Comparison of ENCODE assay signal across 8 cellular contexts in the genomic region with DNA sequence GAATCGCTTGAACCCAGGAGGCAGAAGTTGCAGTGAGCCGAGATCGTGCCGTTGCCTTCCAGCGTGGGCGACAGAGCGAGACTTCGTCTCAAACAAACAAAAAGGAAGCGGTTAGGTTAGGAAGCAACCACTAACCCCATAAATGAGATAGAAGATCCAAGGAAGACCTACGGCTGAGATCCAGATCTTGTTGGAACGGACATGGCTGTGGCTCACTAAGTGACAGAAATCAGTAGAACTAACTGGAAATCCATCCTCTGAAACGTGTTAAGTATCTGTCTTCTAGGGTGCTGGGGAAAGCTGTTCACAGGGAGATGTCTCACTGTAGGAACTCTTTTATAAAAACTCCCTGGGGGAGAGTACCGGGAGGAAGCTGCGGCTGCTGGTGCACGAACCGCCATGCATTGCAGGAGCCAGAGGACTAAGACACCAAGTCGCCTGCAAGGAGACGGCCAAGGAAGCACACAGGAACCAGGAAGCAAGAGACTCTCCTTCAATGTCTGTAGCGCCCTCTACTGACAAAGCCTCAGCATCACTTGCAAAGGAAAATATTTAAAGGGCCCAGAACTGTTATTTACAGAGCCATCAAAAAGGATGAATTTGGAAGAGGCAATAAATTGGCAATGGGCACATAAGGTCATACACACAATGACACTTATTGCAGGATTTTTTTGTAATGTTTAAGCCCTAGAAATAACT. TPM values are rescaled to one million over a fixed set of nuclear protein-coding genes. Genes with fewer than 3 reads are reported as not detected.
A peak's percentile ranks its signal among the peaks of the same experiment; 100 is the strongest.
DNase-seq lines count a peak whose midpoint lies in the region; ATAC-seq, FAIRE-seq and TF ChIP-seq lines count a peak whose summit lies in the region.

No MANE protein-coding gene starts in this region.

- peak; percentile 87 for TF ChIP-seq RAD21 in GM12878 (IDR thresholded peaks at IDR 0.05; ENCODE audit: insufficient read depth, low read depth, low read length)

- no peaks in the 10 kb centered on the region for H3K36me3 Mint-ChIP-seq in activated T-cell treated with anti-CD3 and anti-CD28 coated beads, Interleukin-2, amount 50 U/mL, for 4 hours (ENCODE audit: insufficient read depth)

- CTCF ChIA-PET in OCI-LY7 (lab: Charles Lee; ENCODE audit: unreplicated experiment) = no interaction called here
- CTCF ChIA-PET in GM12878 (lab: Yijun Ruan, JAX) = interaction anchor here (0.6 to 6.7 kb wide), 22 partner anchors 15 to 649 kb away, joined by 3 to 86 read pairs (median 4); a partner anchor contains a TSS

- H3K4me1 ChIP-seq in OCI-LY7 (ENCODE audit: insufficient read depth, low read length, poor library complexity, severe bottlenecking) (no peaks in the 10 kb centered on the region), GM12878 (ENCODE audit: control insufficient read depth, insufficient read depth, low read length) (no peaks in the 10 kb centered on the region), keratinocyte (ENCODE audit: control insufficient read depth, extremely low read depth, insufficient read depth, low read length) (no peaks in the 10 kb centered on the region)

- BruUV-seq in OCI-LY7 (replicated peaks; lab: Mats Ljungman, UMichigan) = no TSS peak
- BruUV-seq in GM12878 (replicated peaks; lab: Mats Ljungman, UMichigan) = no TSS peak

- peak; percentile 57; the same call in 1 of the 2 replicates for TF ChIP-seq POLR2A in GM12878 (IDR thresholded peaks at IDR 0.05; ENCODE audit: low read depth, low read length)

- TF ChIP-seq CTCF in OCI-LY7 (conservative IDR thresholded peaks at IDR 0.05; ENCODE audit: low read length) = peak; percentile 86
- peak; percentile 73 to 86 (median 75) for TF ChIP-seq CTCF in GM12878 (IDR thresholded peaks at IDR 0.05 in 2 of 3, conservative IDR thresholded peaks at IDR 0.05 in 1 of 3; ENCODE audit: control insufficient read depth in 2 of 3, extremely low read depth in 1 of 3, insufficient read depth in 1 of 3, low read depth in 3 of 3, low read length in 3 of 3)
- TF ChIP-seq CTCF in keratinocyte (optimal IDR thresholded peaks at IDR 0.05 in 1 of 3, IDR thresholded peaks at IDR 0.05 in 1 of 3, conservative IDR thresholded peaks at IDR 0.05 in 1 of 3; ENCODE audit: extremely low read depth in 1 of 3, insufficient read depth in 2 of 3, low read length in 3 of 3) = peak; percentile 66 to 78 (median 71)

- H3K4me3 ChIP-seq in OCI-LY7 (ENCODE audit: low read depth, low read length, poor library complexity, severe bottlenecking) (no peak overlapping the region), GM12878 (no peak overlapping the region; the same call in 1 of the 2 replicates), keratinocyte (ENCODE audit: control insufficient read depth in 2 of 3, extremely low read depth in 1 of 3, insufficient read depth in 2 of 3, low read depth in 1 of 3, low read length in 3 of 3) (no peak overlapping the region)

- no peaks in the 10 kb centered on the region for H3K79me2 ChIP-seq in OCI-LY7 (ENCODE audit: insufficient read depth, low read depth, low read length)
- no peaks in the 10 kb centered on the region for H3K79me2 ChIP-seq in GM12878 (ENCODE audit: control insufficient read depth, insufficient read depth, low read length)
- no peaks in the 10 kb centered on the region for H3K79me2 ChIP-seq in keratinocyte (ENCODE audit: control insufficient read depth, insufficient read depth, low read length)

- H3K9me2 ChIP-seq in OCI-LY7 (ENCODE audit: insufficient read depth, low read length) = no peaks in the 10 kb centered on the region

- H3K4me2 ChIP-seq in OCI-LY7 (ENCODE audit: low read length) (no peak overlapping the region), GM12878 (ENCODE audit: control insufficient read depth, insufficient read depth) (peak overlapping the region; percentile 19; the same call in 1 of the 2 replicates), keratinocyte (ENCODE audit: control insufficient read depth, extremely low read depth, insufficient read depth, low read depth, low read length) (no peak overlapping the region)

- ATAC-seq in activated T-cell treated with anti-CD3 and anti-CD28 coated beads, Interleukin-2, amount 50 U/mL, for 4 hours = peak; percentile 32 to 53
- ATAC-seq in HG03066 (IDR thresholded peaks at IDR 0.05; ENCODE audit: low read depth, unreplicated experiment) (peak; percentile 87), GM12878 (peak; percentile 94), HG03175 (IDR thresholded peaks at IDR 0.05; ENCODE audit: unreplicated experiment) (no peak), GM21528 (IDR thresholded peaks at IDR 0.05; ENCODE audit: low FRiP score, unreplicated experiment) (no peak)

- H3K36me3 ChIP-seq in OCI-LY7 (ENCODE audit: insufficient read depth, low read length) (no peaks in the 10 kb centered on the region), GM12878 (ENCODE audit: control insufficient read depth in 2 of 2, insufficient read depth in 2 of 2, low read length in 1 of 2) (no peaks in the 10 kb centered on the region), keratinocyte (ENCODE audit: control insufficient read depth in 2 of 2, extremely low read depth in 1 of 2, insufficient read depth in 2 of 2, low read length in 2 of 2) (no peaks in the 10 kb centered on the region)

- no peak overlapping the region for H3K9ac ChIP-seq in GM12878 (ENCODE audit: control insufficient read depth, insufficient read depth, low read length)
- H3K9ac ChIP-seq in keratinocyte (ENCODE audit: control insufficient read depth, extremely low read depth, insufficient read depth, low read length) = no peak overlapping the region

- H3K27me3 Mint-ChIP-seq in activated T-cell treated with anti-CD3 and anti-CD28 coated beads, Interleukin-2, amount 50 U/mL, for 4 hours (ENCODE audit: low read depth) = no peaks in the 10 kb centered on the region

- DNase-seq in activated T-cell treated with anti-CD3 and anti-CD28 coated beads, Interleukin-2, amount 50 U/mL, for 4 hours = no peak
- no peak for DNase-seq in activated T-cell treated with anti-CD3 and anti-CD28 coated beads, Interleukin-2, amount 50 U/mL, for 1 hour
- DNase-seq in OCI-LY7 (ENCODE audit: low spot score) (peak; percentile 60), GM12878 (ENCODE audit: low read depth, low spot score) (peak; percentile 20), keratinocyte (ENCODE audit: low read depth, low spot score) (no peak)

- POLR2A ChIA-PET in OCI-LY7 (lab: Charles Lee) = interaction anchor here (0.6 to 1.4 kb wide), 2 partner anchors 16 to 22 kb away, joined by 3 read pairs; no protein-coding TSS in a partner anchor
- POLR2A ChIA-PET in GM12878 (lab: Charles Lee) = interaction anchor here (0.6 kb wide), 1 partner anchor 48 kb away, joined by 3 read pairs; no protein-coding TSS in a partner anchor

- 32% methylated on average over 18 of the region's 19 CpGs for WGBS in GM12878 (ENCODE audit: insufficient coverage, insufficient replicate concordance, low lambda C conversion rate, missing lambda C conversion rate)

- no peak overlapping the region for H3K4me3 Mint-ChIP-seq in activated T-cell treated with anti-CD3 and anti-CD28 coated beads, Interleukin-2, amount 50 U/mL, for 4 hours

- no peak for FAIRE-seq in GM12878 (lab: Jason Lieb, UNC)
- no peak for FAIRE-seq in keratinocyte (lab: Jason Lieb, UNC)

- RAD21 ChIA-PET in GM12878 (lab: Charles Lee; ENCODE audit: unreplicated experiment) = interaction anchor here (0.6 to 2.2 kb wide), 4 partner anchors 63 to 142 kb away, joined by 3 to 11 read pairs (median 3); no protein-coding TSS in a partner anchor

- H3K27me3 ChIP-seq in GM12878 (replicated peaks in 1 of 2; ENCODE audit: control insufficient read depth in 2 of 2, insufficient read depth in 2 of 2, low read length in 1 of 2) (no peaks in the 10 kb centered on the region), keratinocyte (ENCODE audit: control insufficient read depth, extremely low read depth, insufficient read depth, low read length) (peaks cover 2% of the 10 kb centered on the region)

- H3K27ac ChIP-seq in OCI-LY7 (ENCODE audit: low read depth, low read length, poor library complexity, severe bottlenecking) (no peak overlapping the region), GM12878 (ENCODE audit: control insufficient read depth, insufficient read depth) (no peak overlapping the region), keratinocyte (ENCODE audit: control insufficient read depth, insufficient read depth, low read length) (no peak overlapping the region)

- peak overlapping the region; percentile 52; the same call in 1 of the 2 replicates for H2AFZ ChIP-seq in OCI-LY7 (ENCODE audit: low read length)
- H2AFZ ChIP-seq in GM12878 (ENCODE audit: control insufficient read depth, low read depth, low read length) = peak overlapping the region; percentile 54
- H2AFZ ChIP-seq in keratinocyte (ENCODE audit: control insufficient read depth, low read length) = peak overlapping the region; percentile 53

- H3K9me3 ChIP-seq in OCI-LY7 (ENCODE audit: low read length) (no peaks in the 10 kb centered on the region), GM12878 (replicated peaks; ENCODE audit: control insufficient read depth, insufficient read depth, low read length) (peaks cover 2% of the 10 kb centered on the region; the same call in 2 of the 3 replicates), keratinocyte (ENCODE audit: control insufficient read depth, low read depth, low read length) (no peaks in the 10 kb centered on the region)

- H3K9me1 ChIP-seq in keratinocyte (ENCODE audit: control insufficient read depth, extremely low read depth, insufficient read depth, low read length) = no peaks in the 10 kb centered on the region

- no peak for TF ChIP-seq EP300 in GM12878 (IDR thresholded peaks at IDR 0.05; ENCODE audit: borderline replicate concordance in 1 of 2, control insufficient read depth in 1 of 2, low read depth in 2 of 2, low read length in 2 of 2)

- in situ Hi-C loops in GM12878 (cut with MboI) = loop anchor here (5.0 kb wide), 1 partner anchor 114 kb away; no protein-coding TSS in a partner anchor

- H3K9me3 Mint-ChIP-seq in activated T-cell treated with anti-CD3 and anti-CD28 coated beads, Interleukin-2, amount 50 U/mL, for 4 hours = no peaks in the 10 kb centered on the region

- intact Hi-C loops in OCI-LY7 (cut with micrococcal nuclease; ENCODE audit: unreplicated experiment) = loop anchor here (2.0 kb wide), 1 partner anchor 110 kb away; no protein-coding TSS in a partner anchor
- intact Hi-C loops in GM12878 (cut with micrococcal nuclease; ENCODE audit: unreplicated experiment) = loop anchor here (1.0 to 10.0 kb wide), 3 partner anchors 111 to 536 kb away; a partner anchor contains a TSS

- no peaks in the 10 kb centered on the region for H4K20me1 ChIP-seq in OCI-LY7 (ENCODE audit: insufficient read depth, low read length)
- H4K20me1 ChIP-seq in GM12878 (ENCODE audit: control insufficient read depth, insufficient read depth) = no peaks in the 10 kb centered on the region
- no peaks in the 10 kb centered on the region for H4K20me1 ChIP-seq in keratinocyte (ENCODE audit: control insufficient read depth, extremely low read depth, insufficient read depth, low read length)

- peaks cover 7% of the 10 kb centered on the region for H3K4me1 Mint-ChIP-seq in activated T-cell treated with anti-CD3 and anti-CD28 coated beads, Interleukin-2, amount 50 U/mL, for 4 hours (ENCODE audit: low read depth)

- dilution Hi-C loops in keratinocyte (cut with MboI; ENCODE audit: extremely low pct_ligation_motif_present, low sequenced_read_pairs) = no loop called here

- SMC1A ChIA-PET in GM12878 (lab: Charles Lee; ENCODE audit: uncharacterized antibody, unreplicated experiment) = interaction anchor here (1.0 to 4.6 kb wide), 13 partner anchors 11 to 407 kb away, joined by 3 to 33 read pairs (median 5); no protein-coding TSS in a partner anchor

RNA-seq across cellular contexts. Expression of a gene that starts 16.9 kb away (rescaled TPM):
- 10 to 100 TPM; 24.5 to 30.2 (median 28.2) TPM for total RNA-seq in activated T-cell treated with anti-CD3 and anti-CD28 coated beads, Interleukin-2, amount 50 U/mL, for 4 hours
- total RNA-seq in OCI-LY7 (2014; rRNA removed; shearing (Covaris generic)) = 15.6 and 15.8 TPM in 2 replicates
- total RNA-seq in OCI-LY7 (2022) (15.8 and 16.9 TPM in 2 replicates), GM12878 (2014; rRNA removed) (13.9 and 15.4 TPM in 2 replicates), GM12878 (2014; rRNA removed; fragmentation: Illumina TruSeq; extraction: Trizol) (20.3 and 21.2 TPM in 2 replicates), GM12878 (2021) (15.8 and 16.0 TPM in 2 replicates)
- total RNA-seq in GM12878 (2013; cell fraction: nucleolus; rRNA removed) = 19.2 and 21.6 TPM in 2 replicates
- 8.6 TPM for polyA plus RNA-seq in GM12878 (2011; ENCODE audit: low read depth)
- polyA plus RNA-seq in GM12878 (2011; rRNA removed) (14.9 and 24.3 TPM in 2 replicates), GM12878 (2014; fragmentation: Illumina TruSeq; extraction: Trizol) (28.5 and 31.1 TPM in 2 replicates), GM12878 (2014; fragmentation: Nextera tagmentation; extraction: Ambion mirVana) (1 to 10 TPM; 4.6 to 4.7 TPM), GM12878 (2014; rRNA removed) (9.8 and 12.2 TPM in 2 replicates), GM12878 (2016; fragmentation: Nextera tagmentation; extraction: Ambion mirVana) (10 to 100 TPM; 18.2 to 18.6 TPM), keratinocyte (14.3 to 17.9 TPM (median 15.6 TPM) in 3 replicates)
- 12.8 and 16.4 TPM in 2 replicates for polyA plus RNA-seq in GM12878 (2011; cell fraction: cytosol; rRNA removed)
- polyA plus RNA-seq in GM12878 (2011; cell fraction: nucleus; rRNA removed) = 6.8 and 8.2 TPM in 2 replicates
- 13.0 and 13.5 TPM in 2 replicates for polyA plus RNA-seq in GM12878 (2012)
- 11.6 and 23.3 TPM in 2 replicates for polyA minus RNA-seq in GM12878 (2011; rRNA and poly(A)+ RNA removed)
- polyA minus RNA-seq in GM12878 (2011; cell fraction: cytosol; rRNA and poly(A)+ RNA removed) = 7.9 and 8.3 TPM in 2 replicates
- 3.3 and 5.6 TPM in 2 replicates for polyA minus RNA-seq in GM12878 (2011; cell fraction: nucleus; rRNA and poly(A)+ RNA removed)
- 53.6 TPM for polyA plus RNA-seq in keratinocyte (2011; ENCODE audit: low read depth)
- polyA plus RNA-seq in keratinocyte (2011; cell fraction: cytosol; rRNA removed) = 10.0 and 14.0 TPM in 2 replicates
- 12.7 and 18.7 TPM in 2 replicates for polyA plus RNA-seq in keratinocyte (2011; cell fraction: nucleus; rRNA removed)
- 15.9 TPM in 2 replicates for polyA plus RNA-seq in keratinocyte (2012; ENCODE audit: low replicate concordance)
- 11.8 to 27.0 TPM (median 16.7 TPM) in 3 replicates for polyA minus RNA-seq in keratinocyte
- 23.2 TPM for polyA minus RNA-seq in keratinocyte (2011; cell fraction: cytosol; rRNA and poly(A)+ RNA removed)
- 15.7 and 23.8 TPM in 2 replicates for polyA minus RNA-seq in keratinocyte (2011; cell fraction: nucleus; rRNA and poly(A)+ RNA removed)

RNA-seq across cellular contexts. Expression of a gene that starts 47.6 kb away (rescaled TPM):
- total RNA-seq in activated T-cell treated with anti-CD3 and anti-CD28 coated beads, Interleukin-2, amount 50 U/mL, for 4 hours = under 1 TPM; 0.13 to 0.38 (median 0.18) TPM
- total RNA-seq in OCI-LY7 (2014; rRNA removed; shearing (Covaris generic)) = 0.39 and 0.92 TPM in 2 replicates
- 1.2 and 2.7 TPM in 2 replicates for total RNA-seq in OCI-LY7 (2022)
- total RNA-seq in GM12878 (2013; cell fraction: nucleolus; rRNA removed) = 0.13 TPM in 1 of 2 replicates, not detected in the other
- 0.06 TPM in 1 of 2 replicates, not detected in the other for total RNA-seq in GM12878 (2014; rRNA removed)
- not detected in 2 replicates for total RNA-seq in GM12878 (2014; rRNA removed; fragmentation: Illumina TruSeq; extraction: Trizol)
- total RNA-seq in GM12878 (2021) = not detected in 2 replicates
- polyA plus RNA-seq in GM12878 (2011; ENCODE audit: low read depth) = 0.10 TPM
- not detected in 2 replicates for polyA plus RNA-seq in GM12878 (2011; rRNA removed)
- 0.07 TPM in 1 of 2 replicates, not detected in the other for polyA plus RNA-seq in GM12878 (2011; cell fraction: cytosol; rRNA removed)
- 0.10 TPM in 1 of 2 replicates, not detected in the other for polyA plus RNA-seq in GM12878 (2011; cell fraction: nucleus; rRNA removed)
- polyA plus RNA-seq in GM12878 (2012) = 0.08 TPM in 2 replicates
- polyA plus RNA-seq in GM12878 (2014; fragmentation: Illumina TruSeq; extraction: Trizol) = 0.11 TPM in 1 of 2 replicates, not detected in the other
- not detected for polyA plus RNA-seq in GM12878 (2014; fragmentation: Nextera tagmentation; extraction: Ambion mirVana)
- polyA plus RNA-seq in GM12878 (2014; rRNA removed) = 0.01 and 0.03 TPM in 2 replicates
- polyA plus RNA-seq in GM12878 (2016; fragmentation: Nextera tagmentation; extraction: Ambion mirVana) = under 1 TPM in 1 of 2 experiments, not detected in 1; 0.11 TPM
- not detected in 2 replicates for polyA minus RNA-seq in GM12878 (2011; rRNA and poly(A)+ RNA removed)
- polyA minus RNA-seq in GM12878 (2011; cell fraction: cytosol; rRNA and poly(A)+ RNA removed) = not detected in 2 replicates
- not detected in 2 replicates for polyA minus RNA-seq in GM12878 (2011; cell fraction: nucleus; rRNA and poly(A)+ RNA removed)
- polyA plus RNA-seq in keratinocyte = 2.5 to 10.5 TPM (median 2.5 TPM) in 3 replicates
- 15.3 TPM for polyA plus RNA-seq in keratinocyte (2011; ENCODE audit: low read depth)
- polyA plus RNA-seq in keratinocyte (2011; cell fraction: cytosol; rRNA removed) = 3.7 and 4.2 TPM in 2 replicates
- polyA plus RNA-seq in keratinocyte (2011; cell fraction: nucleus; rRNA removed) = 14.5 and 16.5 TPM in 2 replicates
- polyA plus RNA-seq in keratinocyte (2012; ENCODE audit: low replicate concordance) = 3.4 and 38.7 TPM in 2 replicates
- 5.6 to 24.9 TPM (median 19.8 TPM) in 3 replicates for polyA minus RNA-seq in keratinocyte
- polyA minus RNA-seq in keratinocyte (2011; cell fraction: cytosol; rRNA and poly(A)+ RNA removed) = 6.5 TPM
- polyA minus RNA-seq in keratinocyte (2011; cell fraction: nucleus; rRNA and poly(A)+ RNA removed) = 20.2 and 21.9 TPM in 2 replicates

RNA-seq across cellular contexts. Expression of a gene that starts 51.4 kb away (rescaled TPM):
- total RNA-seq in activated T-cell treated with anti-CD3 and anti-CD28 coated beads, Interleukin-2, amount 50 U/mL, for 4 hours = under 1 TPM; 0.43 to 0.96 (median 0.61) TPM
- total RNA-seq in OCI-LY7 (2014; rRNA removed; shearing (Covaris generic)) = not detected in 2 replicates
- total RNA-seq in OCI-LY7 (2022) (1.00 TPM in 1 of 2 replicates, not detected in the other), GM12878 (2014; rRNA removed) (1.0 and 3.3 TPM in 2 replicates), GM12878 (2014; rRNA removed; fragmentation: Illumina TruSeq; extraction: Trizol) (2.9 and 3.9 TPM in 2 replicates), GM12878 (2021) (3.8 and 4.6 TPM in 2 replicates)
- 1.4 and 2.3 TPM in 2 replicates for total RNA-seq in GM12878 (2013; cell fraction: nucleolus; rRNA removed)
- 3.5 TPM for polyA plus RNA-seq in GM12878 (2011; ENCODE audit: low read depth)
- polyA plus RNA-seq in GM12878 (2011; rRNA removed) (1.3 and 3.7 TPM in 2 replicates), GM12878 (2014; fragmentation: Illumina TruSeq; extraction: Trizol) (0.88 TPM in 1 of 2 replicates, not detected in the other), GM12878 (2014; fragmentation: Nextera tagmentation; extraction: Ambion mirVana) (1 to 10 TPM; 2.1 to 2.8 TPM), GM12878 (2014; rRNA removed) (2.5 TPM in 1 of 2 replicates, not detected in the other), GM12878 (2016; fragmentation: Nextera tagmentation; extraction: Ambion mirVana) (1 to 10 TPM; 2.3 TPM), keratinocyte (0.63 to 1.7 TPM (median 0.70 TPM) in 3 replicates)
- polyA plus RNA-seq in GM12878 (2011; cell fraction: cytosol; rRNA removed) = 0.59 and 1.1 TPM in 2 replicates
- 0.35 and 1.2 TPM in 2 replicates for polyA plus RNA-seq in GM12878 (2011; cell fraction: nucleus; rRNA removed)
- polyA plus RNA-seq in GM12878 (2012) = 2.0 and 2.8 TPM in 2 replicates
- polyA minus RNA-seq in GM12878 (2011; rRNA and poly(A)+ RNA removed) = 0.72 and 1.5 TPM in 2 replicates
- not detected in 2 replicates for polyA minus RNA-seq in GM12878 (2011; cell fraction: cytosol; rRNA and poly(A)+ RNA removed)
- polyA minus RNA-seq in GM12878 (2011; cell fraction: nucleus; rRNA and poly(A)+ RNA removed) = 2.2 and 4.2 TPM in 2 replicates
- polyA plus RNA-seq in keratinocyte (2011; ENCODE audit: low read depth) = 3.2 TPM
- 1.3 and 1.6 TPM in 2 replicates for polyA plus RNA-seq in keratinocyte (2011; cell fraction: cytosol; rRNA removed)
- polyA plus RNA-seq in keratinocyte (2011; cell fraction: nucleus; rRNA removed) = 0.85 TPM in 1 of 2 replicates, not detected in the other
- polyA plus RNA-seq in keratinocyte (2012; ENCODE audit: low replicate concordance) = 0.60 and 2.6 TPM in 2 replicates
- polyA minus RNA-seq in keratinocyte = not detected in 3 replicates
- polyA minus RNA-seq in keratinocyte (2011; cell fraction: cytosol; rRNA and poly(A)+ RNA removed) = not detected
- not detected in 2 replicates for polyA minus RNA-seq in keratinocyte (2011; cell fraction: nucleus; rRNA and poly(A)+ RNA removed)

Comparison
In these comparisons a context has a peak if more than half of its experiments do, and no peak if none do; other contexts are left out.
1. ATAC-seq: peak in activated T-cell treated with anti-CD3 and anti-CD28 coated beads, Interleukin-2, amount 50 U/mL, for 4 hours (2 of 2), HG03066 (single experiment) and GM12878 (single experiment); none in HG03175 (single experiment) and GM21528 (single experiment).
2. DNase-seq: peak in OCI-LY7 (single experiment) and GM12878 (single experiment); none in activated T-cell treated with anti-CD3 and anti-CD28 coated beads, Interleukin-2, amount 50 U/mL, for 4 hours (single experiment), activated T-cell treated with anti-CD3 and anti-CD28 coated beads, Interleukin-2, amount 50 U/mL, for 1 hour (single experiment) and keratinocyte (single experiment).
3. Peak in every context shown above with its lines, with median percentiles within 50 percentile points of each other: H2AFZ ChIP-seq and CTCF ChIP-seq.